1 cellular context compared by ENCODE assay signal in genomic region chr9:136437430-136437829, GRCh38.
TF ChIP-seq lines count a peak whose summit lies in the region.

No MANE protein-coding gene starts in this region.

TF ChIP-seq in A549, 52 proteins besides CTCF, POLR2A, EP300 and RAD21 (continued from another document):
- TF ChIP-seq ZFP36 (IDR thresholded peaks at IDR 0.05; ENCODE audit: borderline replicate concordance, partially characterized antibody) (no peak), NPAS2 (CRISPR knock-in tag; IDR thresholded peaks at IDR 0.05; ENCODE audit: borderline replicate concordance) (no peak), MAX (IDR thresholded peaks at IDR 0.05) (no peak), HDAC2 (IDR thresholded peaks at IDR 0.05) (no peak)
TF ChIP-seq in A549: peak in this region for 0.
